1 cellular context compared by ENCODE assay signal in the genomic region with DNA sequence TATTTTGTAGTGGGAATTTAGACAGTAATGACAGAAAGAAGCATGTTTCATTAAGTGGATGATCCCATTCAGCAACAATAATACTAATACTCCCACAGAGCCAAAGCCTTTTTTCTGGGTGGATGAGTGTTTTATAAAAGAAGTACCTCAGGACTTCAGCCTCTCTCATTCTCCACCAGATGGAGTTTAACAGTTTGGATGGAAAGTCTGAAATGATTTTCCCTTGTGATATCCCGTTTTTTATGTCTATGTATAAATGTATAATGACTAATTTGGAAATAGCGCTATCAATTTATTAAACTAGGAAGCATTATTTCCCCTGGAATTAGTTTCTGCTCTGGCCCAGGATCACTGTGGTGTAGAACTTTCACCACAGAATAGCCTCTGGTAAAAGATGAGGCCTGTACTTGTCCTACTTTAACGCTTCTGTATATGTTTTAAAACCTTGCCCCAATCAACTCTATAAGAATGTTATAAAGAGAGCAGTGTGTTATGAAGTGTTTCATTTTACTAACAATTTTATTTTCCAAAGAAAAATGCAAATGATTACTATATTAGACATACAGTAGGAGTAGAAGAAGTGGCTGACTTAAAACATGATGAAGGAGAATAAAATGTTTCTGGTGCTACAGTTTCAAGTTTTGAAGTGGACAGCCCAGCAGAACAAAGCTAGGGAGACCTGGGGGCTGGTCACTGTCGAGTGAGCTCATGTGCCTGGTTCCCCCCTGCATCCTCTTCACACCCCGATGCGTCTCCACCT.
TF ChIP-seq lines count a peak whose summit lies in the region.

No MANE protein-coding gene starts in this region.

TF ChIP-seq in SK-N-SH, 30 proteins besides CTCF, POLR2A, EP300 and RAD21 (continued from another document):
- no peak for TF ChIP-seq IRF3 (IDR thresholded peaks at IDR 0.05; ENCODE audit: low read depth, low read length)
- no peak for TF ChIP-seq GABPA (IDR thresholded peaks at IDR 0.05; ENCODE audit: low read depth)
- TF ChIP-seq JUND (IDR thresholded peaks at IDR 0.05) = no peak
- no peak for TF ChIP-seq RXRA (IDR thresholded peaks at IDR 0.05; ENCODE audit: borderline replicate concordance, low read depth)
- TF ChIP-seq EZH2phosphoT487 (IDR thresholded peaks at IDR 0.05; ENCODE audit: borderline replicate concordance, low read depth) = no peak
- TF ChIP-seq USF1 (IDR thresholded peaks at IDR 0.05; ENCODE audit: borderline replicate concordance, low read depth) = no peak
